In genomic region chr4:114997596-114997995, GRCh38 we compare ENCODE assay signal across 1 cellular context.
TF ChIP-seq lines count a peak whose summit lies in the region.

No MANE protein-coding gene starts in this region.

TF ChIP-seq in GM23338, 12 proteins besides CTCF, POLR2A, EP300 and RAD21 (continued from another document):
- TF ChIP-seq REST (IDR thresholded peaks at IDR 0.05; ENCODE audit: unreplicated experiment) (no peak), NANOG (IDR thresholded peaks at IDR 0.05; ENCODE audit: borderline replicate concordance) (no peak), POLR2AphosphoS5 (IDR thresholded peaks at IDR 0.05; ENCODE audit: low read depth) (no peak), EZH2phosphoT487 (IDR thresholded peaks at IDR 0.05; ENCODE audit: unreplicated experiment) (no peak), ETS1 (IDR thresholded peaks at IDR 0.05) (no peak)
